1 cellular context compared by ENCODE assay signal in the genomic region with DNA sequence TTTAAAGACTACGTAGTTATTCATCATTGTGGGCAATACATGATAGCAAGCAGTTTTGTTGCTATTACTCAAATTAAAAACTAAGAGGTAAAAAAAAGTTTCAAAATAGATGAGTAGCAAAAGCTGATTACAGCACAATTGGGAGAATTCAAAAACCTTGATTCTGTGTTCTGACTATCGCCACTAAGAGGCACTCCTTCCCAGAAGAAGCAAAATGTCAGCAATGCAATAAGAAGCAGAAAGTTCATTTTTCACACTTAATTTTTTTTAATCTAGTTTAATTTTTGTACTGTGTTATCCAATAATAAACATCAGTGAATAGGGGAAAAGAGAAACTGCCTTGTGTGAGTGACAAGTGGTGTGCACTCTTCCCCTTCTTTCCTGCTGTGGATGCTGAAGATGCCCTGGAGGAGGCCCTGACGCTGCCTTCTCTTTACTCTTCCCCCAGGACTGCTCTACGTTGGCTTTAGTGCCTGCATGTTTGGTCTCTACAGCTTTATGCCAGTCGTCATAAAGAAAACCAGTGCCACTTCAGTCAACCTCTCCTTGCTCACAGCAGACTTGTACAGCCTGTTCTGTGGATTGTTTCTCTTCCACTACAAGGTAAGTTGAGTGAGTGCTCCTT.
TF ChIP-seq lines count a peak whose summit lies in the region.

No MANE protein-coding gene starts in this region.

TF ChIP-seq in GM23338, 12 proteins besides CTCF, POLR2A, EP300 and RAD21 (continued from another document):
- TF ChIP-seq ZNF462 (CRISPR knock-in tag; IDR thresholded peaks at IDR 0.05) (no peak), EZH2phosphoT487 (IDR thresholded peaks at IDR 0.05; ENCODE audit: unreplicated experiment) (no peak), ZNF331 (CRISPR knock-in tag; IDR thresholded peaks at IDR 0.05; ENCODE audit: low read depth) (no peak)
- TF ChIP-seq, protein P1, sequence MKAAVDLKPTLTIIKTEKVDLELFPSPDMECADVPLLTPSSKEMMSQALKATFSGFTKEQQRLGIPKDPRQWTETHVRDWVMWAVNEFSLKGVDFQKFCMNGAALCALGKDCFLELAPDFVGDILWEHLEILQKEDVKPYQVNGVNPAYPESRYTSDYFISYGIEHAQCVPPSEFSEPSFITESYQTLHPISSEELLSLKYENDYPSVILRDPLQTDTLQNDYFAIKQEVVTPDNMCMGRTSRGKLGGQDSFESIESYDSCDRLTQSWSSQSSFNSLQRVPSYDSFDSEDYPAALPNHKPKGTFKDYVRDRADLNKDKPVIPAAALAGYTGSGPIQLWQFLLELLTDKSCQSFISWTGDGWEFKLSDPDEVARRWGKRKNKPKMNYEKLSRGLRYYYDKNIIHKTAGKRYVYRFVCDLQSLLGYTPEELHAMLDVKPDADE (IDR thresholded peaks at IDR 0.05), result no peak
